Comparison of ENCODE assay signal across 16 cellular contexts in genomic region chr17:37024181-37024637, GRCh38.
DNase-seq lines count a peak whose midpoint lies in the region; TF ChIP-seq lines count a peak whose summit lies in the region.
"Had no signal": no experiment of that assay in that cellular context is flagged by ENCODE, and none has a peak within 500 bp of the region (broad histone marks: within the 10 kb centered on the region; RNA-seq: fewer than 3 reads in every experiment).

No MANE protein-coding gene starts in this region.

- peaks cover 38% of the 10 kb centered on the region for H3K36me3 Mint-ChIP-seq in activated CD4-positive, alpha-beta T cell treated with anti-CD3 and anti-CD28 coated beads, Interleukin-2, amount 10 ng/mL, durations not matched to agents 24 days and 14 days (ENCODE audit: low read depth)
- H3K36me3 Mint-ChIP-seq in activated CD4-positive, alpha-beta T cell treated with anti-CD3 and anti-CD28 coated beads, Interleukin-2, amount 10 ng/mL, durations not matched to agents 7 days and 5 days (ENCODE audit: low read depth) = peaks cover 25% of the 10 kb centered on the region

- peaks cover 10% of the 10 kb centered on the region in 2 experiments for H3K4me1 ChIP-seq in neutrophil (ENCODE audit: control insufficient read depth in 1 of 2, insufficient read depth in 1 of 2, low read depth in 1 of 2, low read length in 1 of 2)
- no peaks in the 10 kb centered on the region for H3K4me1 ChIP-seq in prostate gland (replicated peaks)
- H3K4me1 ChIP-seq: A549, Peyer's patch had no signal

- no peak for TF ChIP-seq CTCF in LNCaP clone FGC (IDR thresholded peaks at IDR 0.05; ENCODE audit: control insufficient read depth, extremely low read depth, insufficient read depth)
- TF ChIP-seq CTCF in neutrophil (IDR thresholded peaks at IDR 0.05) = no peak
- no peak for TF ChIP-seq CTCF in prostate gland (IDR thresholded peaks at IDR 0.05)

- H3K27me3 ChIP-seq in neutrophil = no peaks in the 10 kb centered on the region
- no peaks in the 10 kb centered on the region for H3K27me3 ChIP-seq in H7 (ENCODE audit: control insufficient read depth, insufficient read depth, low read length)
- H3K27me3 ChIP-seq in prostate gland (replicated peaks; ENCODE audit: insufficient read depth) = no peaks in the 10 kb centered on the region
- H3K27me3 ChIP-seq: Peyer's patch, stomach had no signal

- peaks cover 14% of the 10 kb centered on the region for H3K36me3 ChIP-seq in neutrophil
- no peaks in the 10 kb centered on the region for H3K36me3 ChIP-seq in H7 (replicated peaks; ENCODE audit: control insufficient read depth, insufficient read depth, low read length)
- H3K36me3 ChIP-seq in prostate gland = no peaks in the 10 kb centered on the region

- CTCF ChIA-PET in activated CD4-positive, alpha-beta T cell treated with anti-CD3 and anti-CD28 coated beads, Interleukin-2, amount 10 ng/mL, durations not matched to agents 7 days and 5 days (lab: Charles Lee) = no interaction called here

- no peaks in the 10 kb centered on the region for H3K9me3 Mint-ChIP-seq in activated CD4-positive, alpha-beta T cell treated with anti-CD3 and anti-CD28 coated beads, Interleukin-2, amount 10 ng/mL, durations not matched to agents 24 days and 14 days
- no peaks in the 10 kb centered on the region for H3K9me3 Mint-ChIP-seq in activated CD4-positive, alpha-beta T cell treated with anti-CD3 and anti-CD28 coated beads, Interleukin-2, amount 10 ng/mL, durations not matched to agents 7 days and 5 days
- H3K9me3 Mint-ChIP-seq: CD4-positive, alpha-beta T cell had no signal

- no peaks in the 10 kb centered on the region for H3K9me3 ChIP-seq in neutrophil
- no peaks in the 10 kb centered on the region for H3K9me3 ChIP-seq in prostate gland
- H3K9me3 ChIP-seq: A549, Peyer's patch, stomach had no signal

- H3K4me1 Mint-ChIP-seq in activated CD4-positive, alpha-beta T cell treated with anti-CD3 and anti-CD28 coated beads, Interleukin-2, amount 10 ng/mL, durations not matched to agents 24 days and 14 days = peaks cover 21% of the 10 kb centered on the region
- H3K4me1 Mint-ChIP-seq in activated CD4-positive, alpha-beta T cell treated with anti-CD3 and anti-CD28 coated beads, Interleukin-2, amount 10 ng/mL, durations not matched to agents 7 days and 5 days = peaks cover 27% of the 10 kb centered on the region

- H3K4me3 ChIP-seq in LNCaP clone FGC (ENCODE audit: low read depth, low read length) (no peak overlapping the region), neutrophil (ENCODE audit: low read depth in 1 of 2, low read length in 1 of 2) (no peak overlapping the region), H7 (ENCODE audit: insufficient read depth, low read depth, low read length) (no peak overlapping the region), prostate gland (no peak overlapping the region)
- H3K4me3 ChIP-seq: A549, Peyer's patch, stomach had no signal

- no peak overlapping the region for H3K4me3 Mint-ChIP-seq in activated CD4-positive, alpha-beta T cell treated with anti-CD3 and anti-CD28 coated beads, Interleukin-2, amount 10 ng/mL, durations not matched to agents 24 days and 14 days
- no peak overlapping the region for H3K4me3 Mint-ChIP-seq in activated CD4-positive, alpha-beta T cell treated with anti-CD3 and anti-CD28 coated beads, Interleukin-2, amount 10 ng/mL, durations not matched to agents 7 days and 5 days
- H3K4me3 Mint-ChIP-seq: CD4-positive, alpha-beta T cell had no signal

- POLR2A ChIA-PET in activated CD4-positive, alpha-beta T cell treated with anti-CD3 and anti-CD28 coated beads, Interleukin-2, amount 10 ng/mL, durations not matched to agents 7 days and 5 days (lab: Charles Lee) = no interaction called here

- H3K27ac Mint-ChIP-seq in activated CD4-positive, alpha-beta T cell treated with anti-CD3 and anti-CD28 coated beads, Interleukin-2, amount 10 ng/mL, durations not matched to agents 24 days and 14 days = peak overlapping the region; percentile 54
- no peak overlapping the region for H3K27ac Mint-ChIP-seq in activated CD4-positive, alpha-beta T cell treated with anti-CD3 and anti-CD28 coated beads, Interleukin-2, amount 10 ng/mL, durations not matched to agents 7 days and 5 days

- H3K27ac ChIP-seq in neutrophil = peak overlapping the region; percentile 47
- H3K27ac ChIP-seq in prostate gland = no peak overlapping the region
- H3K27ac ChIP-seq: A549, Peyer's patch, stomach had no signal

- 23% methylated on average over 3 of the region's 3 CpGs for WGBS in prostate gland

- TF ChIP-seq POLR2A in prostate gland (IDR thresholded peaks at IDR 0.05) = no peak

- no peaks in the 10 kb centered on the region for H3K27me3 Mint-ChIP-seq in activated CD4-positive, alpha-beta T cell treated with anti-CD3 and anti-CD28 coated beads, Interleukin-2, amount 10 ng/mL, durations not matched to agents 24 days and 14 days
- H3K27me3 Mint-ChIP-seq in activated CD4-positive, alpha-beta T cell treated with anti-CD3 and anti-CD28 coated beads, Interleukin-2, amount 10 ng/mL, durations not matched to agents 7 days and 5 days = no peaks in the 10 kb centered on the region
- H3K27me3 Mint-ChIP-seq: CD4-positive, alpha-beta T cell had no signal

- intact Hi-C loops in activated CD4-positive, alpha-beta T cell treated with anti-CD3 and anti-CD28 coated beads, Interleukin-2, amount 10 ng/mL, durations not matched to agents 24 days and 14 days (cut with micrococcal nuclease) = no loop called here
- intact Hi-C loops in prostate gland (cut with DNase I) = no loop called here

- no peak for DNase-seq in activated CD4-positive, alpha-beta T cell treated with anti-CD3 and anti-CD28 coated beads, Interleukin-2, amount 10 ng/mL, durations not matched to agents 24 days and 14 days
- no peak for DNase-seq in activated CD4-positive, alpha-beta T cell treated with anti-CD3 and anti-CD28 coated beads, Interleukin-2, amount 10 ng/mL, durations not matched to agents 7 days and 5 days
- DNase-seq in LNCaP clone FGC (ENCODE audit: low read depth) = peak; percentile 55
- peak; percentile 67 for DNase-seq in astrocyte of the hippocampus (ENCODE audit: low read depth, low spot score)
- DNase-seq in amniotic stem cell (lab: John Stamatoyannopoulos, UW) = no peak
- no peak for DNase-seq in H7
- no peak for DNase-seq in prostate gland (ENCODE audit: low spot score)
- DNase-seq: activated CD8-positive, alpha-beta memory T cell treated with anti-CD3 and anti-CD28 coated beads for 24 hours; activated gamma-delta T cell; CD4-positive, alpha-beta T cell; DMS79 treated with DMSO at 0.1 percent for 48 hours; NCI-H69; Peyer's patch; stomach had no signal

Comparison
In these comparisons a context has a peak if more than half of its experiments do, and no peak if none do; other contexts are left out.
1. DNase-seq: peak in LNCaP clone FGC (single experiment) and astrocyte of the hippocampus (single experiment); none in activated CD4-positive, alpha-beta T cell treated with anti-CD3 and anti-CD28 coated beads, Interleukin-2, amount 10 ng/mL, durations not matched to agents 24 days and 14 days (single experiment), activated CD4-positive, alpha-beta T cell treated with anti-CD3 and anti-CD28 coated beads, Interleukin-2, amount 10 ng/mL, durations not matched to agents 7 days and 5 days (single experiment), amniotic stem cell (single experiment), H7 (single experiment) and prostate gland (single experiment).